ENCODE assay signal across 1 cellular context in genomic region chr2:65278450-65279030, GRCh38.
TF ChIP-seq lines count a peak whose summit lies in the region.

No MANE protein-coding gene starts in this region.

TF ChIP-seq in K562, 482 proteins besides CTCF, POLR2A, EP300 and RAD21 (continued from another document and continues in another):
- no peak for TF ChIP-seq CHD7 (IDR thresholded peaks at IDR 0.05; ENCODE audit: low read depth, low read length)
- no peak for TF ChIP-seq TFE3 (CRISPR knock-in tag; IDR thresholded peaks at IDR 0.05)
- TF ChIP-seq ZNF511 (CRISPR knock-in tag; IDR thresholded peaks at IDR 0.05): no peak
- TF ChIP-seq ZNF609 (CRISPR knock-in tag; IDR thresholded peaks at IDR 0.05; ENCODE audit: borderline replicate concordance): no peak
- no peak for TF ChIP-seq E2F6 (IDR thresholded peaks at IDR 0.05; ENCODE audit: borderline replicate concordance in 1 of 2, extremely low read depth in 1 of 2, insufficient read depth in 1 of 2, insufficient read length in 1 of 2, low read depth in 1 of 2, low read length in 1 of 2, poor library complexity in 1 of 2, severe bottlenecking in 1 of 2)
- TF ChIP-seq STAT5A (IDR thresholded peaks at IDR 0.05; ENCODE audit: borderline replicate concordance, low read length): no peak
- TF ChIP-seq ZBTB17 (CRISPR knock-in tag; IDR thresholded peaks at IDR 0.05): 0 out of 2 replicates have a peak, but pooled peaks have one; percentile 24
- TF ChIP-seq NR2C1 (IDR thresholded peaks at IDR 0.05): no peak
- no peak for TF ChIP-seq NR2C1 (tag; IDR thresholded peaks at IDR 0.05)
- TF ChIP-seq SMAD4 (CRISPR knock-in tag; conservative IDR thresholded peaks at IDR 0.05): peak; percentile 74
- TF ChIP-seq ZNF124 (CRISPR knock-in tag; IDR thresholded peaks at IDR 0.05): no peak
- no peak for TF ChIP-seq SNRNP70 (optimal IDR thresholded peaks at IDR 0.05; ENCODE audit: low read depth, low read length)
- TF ChIP-seq BCLAF1 (IDR thresholded peaks at IDR 0.05; ENCODE audit: borderline replicate concordance in 1 of 2, control insufficient read depth in 1 of 2, low read depth in 2 of 2, low read length in 1 of 2): no peak
- no peak for TF ChIP-seq BRF2 (IDR thresholded peaks at IDR 0.05; ENCODE audit: borderline replicate concordance, insufficient read depth, insufficient read length)
- TF ChIP-seq MTA1 (IDR thresholded peaks at IDR 0.05; ENCODE audit: borderline replicate concordance): no peak
- no peak for TF ChIP-seq MCM7 (IDR thresholded peaks at IDR 0.05)
- no peak for TF ChIP-seq PHF21A (IDR thresholded peaks at IDR 0.05; ENCODE audit: borderline replicate concordance, low read depth)
- TF ChIP-seq YBX1 (IDR thresholded peaks at IDR 0.05): no peak
- TF ChIP-seq POLR2H (tag; IDR thresholded peaks at IDR 0.05; ENCODE audit: low read depth): 0 out of 2 replicates have a peak, but pooled peaks have one; percentile 45
- TF ChIP-seq CSDE1 (IDR thresholded peaks at IDR 0.05): no peak
- TF ChIP-seq E2F4 (CRISPR knock-in tag; IDR thresholded peaks at IDR 0.05; ENCODE audit: low read depth): no peak
- no peak for TF ChIP-seq FOXM1 (IDR thresholded peaks at IDR 0.05; ENCODE audit: low read depth)
- no peak for TF ChIP-seq FOXM1 (CRISPR knock-in tag; IDR thresholded peaks at IDR 0.05; ENCODE audit: low read depth)
- no peak for TF ChIP-seq HSF4 (CRISPR knock-in tag; IDR thresholded peaks at IDR 0.05; ENCODE audit: borderline replicate concordance)
- TF ChIP-seq ERF (CRISPR knock-in tag; IDR thresholded peaks at IDR 0.05): no peak
- TF ChIP-seq MEF2D (tag; conservative IDR thresholded peaks at IDR 0.05; ENCODE audit: low read depth): no peak
- no peak for TF ChIP-seq E2F3 (CRISPR knock-in tag; IDR thresholded peaks at IDR 0.05)
- no peak for TF ChIP-seq BCOR (IDR thresholded peaks at IDR 0.05)
- TF ChIP-seq ZNF408 (CRISPR knock-in tag; IDR thresholded peaks at IDR 0.05; ENCODE audit: low read depth): no peak
- no peak for TF ChIP-seq TOE1 (IDR thresholded peaks at IDR 0.05; ENCODE audit: borderline replicate concordance)
- TF ChIP-seq TOE1 (CRISPR knock-in tag; IDR thresholded peaks at IDR 0.05; ENCODE audit: borderline replicate concordance, low read depth): no peak
- TF ChIP-seq IFI16 (CRISPR knock-in tag; IDR thresholded peaks at IDR 0.05): no peak
